ENCODE assay signal across 20 cellular contexts in genomic region chr21:40842197-40842552, GRCh38. TPM values are rescaled to one million over a fixed set of nuclear protein-coding genes. Genes with fewer than 3 reads are reported as not detected.
DNase-seq lines count a peak whose midpoint lies in the region; TF ChIP-seq lines count a peak whose summit lies in the region.
"Had no signal": no experiment of that assay in that cellular context is flagged by ENCODE, and none has a peak within 500 bp of the region (broad histone marks: within the 10 kb centered on the region; RNA-seq: fewer than 3 reads in every experiment).

No MANE protein-coding gene starts in this region.

- no peak overlapping the region for H2BK12ac ChIP-seq in trophoblast cell (ENCODE audit: low read length)

- H2AFZ ChIP-seq in trophoblast cell (ENCODE audit: insufficient read depth, low read length, poor library complexity), result no peak overlapping the region

- no peak overlapping the region for H2BK120ac ChIP-seq in trophoblast cell (ENCODE audit: insufficient read depth, low read length, poor library complexity)

- WGBS in trophoblast cell (ENCODE audit: extremely low coverage, insufficient coverage, insufficient read length), result no CpG with 5 or more reads among the region's 11 CpGs

- no peak overlapping the region for H4K91ac ChIP-seq in trophoblast cell (ENCODE audit: low read depth, low read length)

- H3K4me1 ChIP-seq in HUES6 (ENCODE audit: control insufficient read depth, insufficient read depth, low read length) (peaks cover 6% of the 10 kb centered on the region; the same call in 1 of the 2 replicates), iPS-15b (ENCODE audit: control insufficient read depth, insufficient read depth, low read length) (no peaks in the 10 kb centered on the region), trophoblast cell (ENCODE audit: control insufficient read depth in 1 of 2, insufficient read depth in 2 of 2, low read length in 2 of 2) (peaks cover 3 to 5% of the 10 kb centered on the region in 2 experiments), A673 (ENCODE audit: insufficient read depth, low read length, poor library complexity, severe bottlenecking) (no peaks in the 10 kb centered on the region)
- H3K4me1 ChIP-seq: parathyroid adenoma had no signal

- H3K4ac ChIP-seq in trophoblast cell (ENCODE audit: low read depth, low read length), result no peak overlapping the region

- H3K27ac ChIP-seq in HUES6 (ENCODE audit: low read depth, low read length) (no peak overlapping the region), WERI-Rb-1 (no peak overlapping the region), trophoblast cell (ENCODE audit: low read depth, low read length) (no peak overlapping the region), A673 (ENCODE audit: low read depth, low read length, poor library complexity, severe bottlenecking) (no peak overlapping the region)
- H3K27ac ChIP-seq: parathyroid adenoma had no signal

- H4K8ac ChIP-seq in trophoblast cell (ENCODE audit: low read depth, low read length), result no peak overlapping the region

- no peak overlapping the region for H4K12ac ChIP-seq in trophoblast cell (ENCODE audit: low read depth, low read length)

- no peak overlapping the region for H3K18ac ChIP-seq in trophoblast cell (ENCODE audit: low read length)

- H2BK5ac ChIP-seq in trophoblast cell (ENCODE audit: low read depth, low read length, poor library complexity), result no peak overlapping the region

- H3K9me3 ChIP-seq in HUES6 (ENCODE audit: control insufficient read depth, insufficient read depth, low read depth, low read length), result no peaks in the 10 kb centered on the region
- no peaks in the 10 kb centered on the region for H3K9me3 ChIP-seq in WERI-Rb-1 (ENCODE audit: severe bottlenecking)
- no peaks in the 10 kb centered on the region for H3K9me3 ChIP-seq in iPS-15b (ENCODE audit: control insufficient read depth, insufficient read depth, low read length)
- H3K9me3 ChIP-seq in trophoblast cell (ENCODE audit: insufficient read depth, low read depth, low read length), result no peaks in the 10 kb centered on the region
- H3K9me3 ChIP-seq in A673 (ENCODE audit: low read depth, low read length, poor library complexity, severe bottlenecking), result peaks cover 31% of the 10 kb centered on the region

- peak overlapping the region; percentile 18 for H3K4me2 ChIP-seq in trophoblast cell (ENCODE audit: low read length)

- CTCF ChIA-PET in A673 (lab: Charles Lee), result no interaction called here

- no peaks in the 10 kb centered on the region for H3K79me2 ChIP-seq in trophoblast cell (ENCODE audit: control insufficient read depth, insufficient read depth, low read length, poor library complexity)
- H3K79me2 ChIP-seq: parathyroid adenoma had no signal

- no peak overlapping the region for H3K14ac ChIP-seq in trophoblast cell (ENCODE audit: low read length)

- H3K4me3 ChIP-seq in HUES6 (ENCODE audit: low read depth, low read length) (peak overlapping the region; percentile 61), WERI-Rb-1 (ENCODE audit: low read depth, low read length) (peak overlapping the region; percentile 57; the same call in 1 of the 2 replicates), iPS-15b (ENCODE audit: low read depth, low read length) (peak overlapping the region; percentile 78), trophoblast cell (ENCODE audit: low read depth, low read length) (no peak overlapping the region), A673 (ENCODE audit: low read depth, low read length, poor library complexity, severe bottlenecking) (no peak overlapping the region)

- POLR2A ChIA-PET in A673 (lab: Charles Lee; ENCODE audit: low non-redundant PET), result no interaction called here

- H3K9ac ChIP-seq in HUES6 (ENCODE audit: low read length) (no peak overlapping the region), iPS-15b (ENCODE audit: low read depth, low read length) (no peak overlapping the region), trophoblast cell (ENCODE audit: low read length) (no peak overlapping the region)
- H3K9ac ChIP-seq: parathyroid adenoma had no signal

- DNase-seq in WERI-Rb-1 (no peak), trophoblast cell (no peak), head of caudate nucleus (no peak), A673 (ENCODE audit: low spot score) (no peak), NCI-H1417 treated with DMSO at 0.1 percent for 48 hours (lab: John Stamatoyannopoulos, UW) (no peak)
- DNase-seq: activated naive CD4-positive, alpha-beta T cell treated with anti-CD3 and anti-CD28 coated beads, Interleukin-2, amount 50 U/mL, for 16 hours; CD4-positive, alpha-beta T cell; effector CD8-positive, alpha-beta T cell; Kasumi-1; NK-92 treated with Interleukin-12 subunit alpha and Interleukin-12 subunit beta, amount 100 ng/mL, for 24 hours; stimulated activated CD8-positive, alpha-beta memory T cell treated with anti-CD3 and anti-CD28 coated beads, Interleukin-4, amount 100 ng/mL, for 48 hours had no signal

- H3K79me1 ChIP-seq in trophoblast cell (ENCODE audit: low read length), result no peaks in the 10 kb centered on the region

- H3K36me3 ChIP-seq in HUES6 (ENCODE audit: control insufficient read depth, insufficient read depth, low read length) (no peaks in the 10 kb centered on the region), WERI-Rb-1 (no peaks in the 10 kb centered on the region), iPS-15b (ENCODE audit: control insufficient read depth, insufficient read depth, low read length) (no peaks in the 10 kb centered on the region), trophoblast cell (ENCODE audit: control insufficient read depth in 1 of 2, insufficient read depth in 2 of 2, low read length in 2 of 2) (no peaks in the 10 kb centered on the region), A673 (ENCODE audit: insufficient read depth, low read length, poor library complexity, severe bottlenecking) (no peaks in the 10 kb centered on the region)

- no TSS peak for BruUV-seq in A673 (replicated peaks; lab: Mats Ljungman, UMichigan)

- H2AK5ac ChIP-seq in trophoblast cell (ENCODE audit: low read length), result no peak overlapping the region

- intact Hi-C loops in head of caudate nucleus (cut with DNase I) (no loop called here), A673 (cut with micrococcal nuclease; ENCODE audit: unreplicated experiment) (no loop called here)

- H3K23ac ChIP-seq in trophoblast cell (ENCODE audit: low read length), result no peak overlapping the region

- peaks cover 66% of the 10 kb centered on the region for H3K27me3 ChIP-seq in HUES6 (ENCODE audit: control insufficient read depth, insufficient read depth, low read length)
- H3K27me3 ChIP-seq in WERI-Rb-1 (ENCODE audit: insufficient read depth, low read depth, severe bottlenecking), result peaks cover 4% of the 10 kb centered on the region
- peaks cover 48% of the 10 kb centered on the region for H3K27me3 ChIP-seq in iPS-15b (ENCODE audit: control insufficient read depth, insufficient read depth, low read length)
- peaks cover 20% of the 10 kb centered on the region for H3K27me3 ChIP-seq in trophoblast cell (ENCODE audit: insufficient read depth, low read length)
- peaks cover 11% of the 10 kb centered on the region for H3K27me3 ChIP-seq in A673 (replicated peaks; ENCODE audit: insufficient read depth, low read depth, low read length, poor library complexity)
- H3K27me3 ChIP-seq: foreskin keratinocyte had no signal

- TF ChIP-seq CTCF in WERI-Rb-1 (IDR thresholded peaks at IDR 0.05; ENCODE audit: low read depth, low read length) (no peak), A673 (conservative IDR thresholded peaks at IDR 0.05; ENCODE audit: low read depth, low read length) (no peak)

RNA-seq across cellular contexts. Expression of gene DSCAM, which starts 4.8 kb away (rescaled TPM):
- under 0.01 TPM in 1 of 2 replicates, not detected in the other for polyA plus RNA-seq in trophoblast cell (2013)
- not detected in 2 replicates for total RNA-seq in A673 (2021)
- total RNA-seq: activated T-helper 1 cell treated with anti-CD3 and anti-CD28 coated beads, Interleukin-12 subunit alpha, Interleukin-12 subunit beta, Interleukin-2, Interleukin-4 antibody, amounts not matched to agents 30 ng/mL and 10 ng/mL and 1 ng/mL, durations not matched to agents 14 hours and 24 hours and 36 hours; aorta; CD4-positive, alpha-beta T cell; G401; myocyte; SK-MEL-5 had no signal
- polyA plus RNA-seq: aorta had no signal

Comparison
In these comparisons a context has a peak if more than half of its experiments do, and no peak if none do; other contexts are left out.
1. H3K4me3 ChIP-seq: peak in HUES6 (single experiment), WERI-Rb-1 (single experiment) and iPS-15b (single experiment); none in trophoblast cell (single experiment) and A673 (single experiment).